Comparison of ENCODE assay signal across 30 cellular contexts in genomic region chr6:151228788-151229400, GRCh38.
"Had no signal": no experiment of that assay in that cellular context is flagged by ENCODE, and none has a peak within 500 bp of the region (broad histone marks: within the 10 kb centered on the region; RNA-seq: fewer than 3 reads in every experiment).

No MANE protein-coding gene starts in this region.

- H3K4me3 ChIP-seq: coronary artery, dorsolateral prefrontal cortex, heart left ventricle had no signal

- H3K4me3 Mint-ChIP-seq: activated CD4-positive, alpha-beta memory T cell treated with anti-CD3 and anti-CD28 coated beads, Interleukin-2, amount 10 ng/mL, durations not matched to agents 7 days and 5 days; activated CD4-positive, alpha-beta T cell treated with anti-CD3 and anti-CD28 coated beads for 36 hours; activated CD4-positive, alpha-beta T cell treated with anti-CD3 and anti-CD28 coated beads, Interleukin-2, amount 10 ng/mL, durations not matched to agents 7 days and 5 days; activated naive CD8-positive, alpha-beta T cell; activated T-cell treated with anti-CD3 and anti-CD28 coated beads, Interleukin-2, amount 50 U/mL, for 4 hours; central memory CD8-positive, alpha-beta T cell; dendritic cell treated with granulocyte-macrophage colony-stimulating factor and Interleukin-4, amounts not matched to agents 40 ng/mL and 50 ng/mL, for 4 days; endodermal cell; T-helper 17 cell had no signal

- H3K9me3 ChIP-seq: heart left ventricle had no signal

- H3K4me1 ChIP-seq: heart left ventricle had no signal

- H3K27me3 ChIP-seq: brain microvascular endothelial cell, dorsolateral prefrontal cortex, heart left ventricle had no signal

- H3K4me1 Mint-ChIP-seq: central memory CD8-positive, alpha-beta T cell; T-helper 17 cell had no signal

- H3K27me3 Mint-ChIP-seq: activated naive CD8-positive, alpha-beta T cell had no signal

- H3K27ac Mint-ChIP-seq: activated CD4-positive, alpha-beta memory T cell treated with anti-CD3 and anti-CD28 coated beads, Interleukin-2, amount 10 ng/mL, durations not matched to agents 7 days and 5 days; activated CD4-positive, alpha-beta T cell treated with anti-CD3 and anti-CD28 coated beads for 36 hours; activated CD4-positive, alpha-beta T cell treated with anti-CD3 and anti-CD28 coated beads, Interleukin-2, amount 10 ng/mL, durations not matched to agents 7 days and 5 days; activated naive CD8-positive, alpha-beta T cell; endodermal cell; T-helper 17 cell had no signal

- H3K36me3 ChIP-seq: brain microvascular endothelial cell, heart left ventricle, WERI-Rb-1 had no signal

- FAIRE-seq: astrocyte, bronchial epithelial cell, frontal cortex had no signal

- H3K9me3 Mint-ChIP-seq: activated CD4-positive, alpha-beta memory T cell treated with anti-CD3 and anti-CD28 coated beads, Interleukin-2, amount 10 ng/mL, durations not matched to agents 7 days and 5 days; activated T-cell treated with anti-CD3 and anti-CD28 coated beads, Interleukin-2, amount 50 U/mL, for 4 hours; central memory CD8-positive, alpha-beta T cell; dendritic cell treated with granulocyte-macrophage colony-stimulating factor and Interleukin-4, amounts not matched to agents 40 ng/mL and 50 ng/mL, for 4 days; T-helper 2 cell treated with Interferon-gamma antibody and Interleukin-4, amounts not matched to agents 5 μg/mL and 100 μg/mL, for 36 hours had no signal

- H3K27ac ChIP-seq: brain microvascular endothelial cell, coronary artery, dorsolateral prefrontal cortex, heart left ventricle, WERI-Rb-1 had no signal

- ATAC-seq: esophagus mucosa, heart left ventricle, T-helper 17 cell had no signal

- DNase-seq: activated CD4-positive, alpha-beta T cell treated with anti-CD3 and anti-CD28 coated beads, Interleukin-2, amount 50 U/mL, for 4 hours; activated CD4-positive, CD25-positive, alpha-beta regulatory T cell treated with anti-CD3 and anti-CD28 coated beads, Interleukin-2, amount 50 U/mL, for 72 hours; activated effector memory CD4-positive, alpha-beta T cell treated with Interleukin-2 at 50 U/mL for 16 hours; activated gamma-delta T cell treated with Interleukin-2 at 50 U/mL for 16 hours; activated naive CD4-positive, alpha-beta T cell treated with anti-CD3 and anti-CD28 coated beads, Interleukin-2, amount 50 U/mL, for 16 hours; activated T-cell treated with anti-CD3 and anti-CD28 coated beads, Interleukin-2, amount 50 U/mL, for 4 hours; amniotic stem cell; anterior cingulate cortex; brain microvascular endothelial cell; dorsolateral prefrontal cortex; effector memory CD4-positive, alpha-beta T cell; endodermal cell; foreskin fibroblast; glutamatergic neuron; heart left ventricle; T-helper 17 cell; T1000; WERI-Rb-1 had no signal

- H3K36me3 Mint-ChIP-seq: activated naive CD8-positive, alpha-beta T cell had no signal
